1 cellular context compared by ENCODE assay signal in the genomic region with DNA sequence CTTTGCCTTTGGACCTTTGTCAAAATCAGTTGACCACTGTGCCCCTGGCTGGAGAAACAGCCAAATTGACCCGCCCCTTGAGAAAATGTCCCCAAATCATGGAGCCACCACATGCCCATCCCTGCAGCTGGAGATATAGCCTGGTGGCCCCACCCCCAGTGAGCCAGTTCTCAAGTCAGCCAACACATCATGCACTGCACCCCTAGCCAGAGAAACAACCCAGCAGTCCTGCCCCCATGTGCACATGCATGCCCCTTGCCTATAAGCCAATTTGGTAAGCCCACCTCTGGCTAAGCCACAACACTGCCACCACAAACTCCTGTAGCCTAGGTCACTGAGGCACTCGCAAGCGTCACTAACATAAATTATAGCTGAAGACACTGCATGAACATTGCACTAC.
TF ChIP-seq lines count a peak whose summit lies in the region.

No MANE protein-coding gene starts in this region.

TF ChIP-seq in SK-N-SH treated with all-trans-retinoic acid at 6 μM for 48 hours, 23 proteins besides CTCF, POLR2A, EP300 and RAD21 (continued from another document):
- TF ChIP-seq, protein P1, sequence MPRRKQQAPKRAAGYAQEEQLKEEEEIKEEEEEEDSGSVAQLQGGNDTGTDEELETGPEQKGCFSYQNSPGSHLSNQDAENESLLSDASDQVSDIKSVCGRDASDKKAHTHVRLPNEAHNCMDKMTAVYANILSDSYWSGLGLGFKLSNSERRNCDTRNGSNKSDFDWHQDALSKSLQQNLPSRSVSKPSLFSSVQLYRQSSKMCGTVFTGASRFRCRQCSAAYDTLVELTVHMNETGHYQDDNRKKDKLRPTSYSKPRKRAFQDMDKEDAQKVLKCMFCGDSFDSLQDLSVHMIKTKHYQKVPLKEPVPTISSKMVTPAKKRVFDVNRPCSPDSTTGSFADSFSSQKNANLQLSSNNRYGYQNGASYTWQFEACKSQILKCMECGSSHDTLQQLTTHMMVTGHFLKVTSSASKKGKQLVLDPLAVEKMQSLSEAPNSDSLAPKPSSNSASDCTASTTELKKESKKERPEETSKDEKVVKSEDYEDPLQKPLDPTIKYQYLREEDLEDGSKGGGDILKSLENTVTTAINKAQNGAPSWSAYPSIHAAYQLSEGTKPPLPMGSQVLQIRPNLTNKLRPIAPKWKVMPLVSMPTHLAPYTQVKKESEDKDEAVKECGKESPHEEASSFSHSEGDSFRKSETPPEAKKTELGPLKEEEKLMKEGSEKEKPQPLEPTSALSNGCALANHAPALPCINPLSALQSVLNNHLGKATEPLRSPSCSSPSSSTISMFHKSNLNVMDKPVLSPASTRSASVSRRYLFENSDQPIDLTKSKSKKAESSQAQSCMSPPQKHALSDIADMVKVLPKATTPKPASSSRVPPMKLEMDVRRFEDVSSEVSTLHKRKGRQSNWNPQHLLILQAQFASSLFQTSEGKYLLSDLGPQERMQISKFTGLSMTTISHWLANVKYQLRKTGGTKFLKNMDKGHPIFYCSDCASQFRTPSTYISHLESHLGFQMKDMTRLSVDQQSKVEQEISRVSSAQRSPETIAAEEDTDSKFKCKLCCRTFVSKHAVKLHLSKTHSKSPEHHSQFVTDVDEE (CRISPR knock-in tag; IDR thresholded peaks at IDR 0.05): no peak
- TF ChIP-seq ZC3H10 (CRISPR knock-in tag; IDR thresholded peaks at IDR 0.05) (no peak), GLIS3 (CRISPR knock-in tag; IDR thresholded peaks at IDR 0.05) (no peak), ZFP30 (CRISPR knock-in tag; IDR thresholded peaks at IDR 0.05) (no peak), ARNTL (CRISPR knock-in tag; IDR thresholded peaks at IDR 0.05; ENCODE audit: borderline replicate concordance, low read depth) (no peak)
TF ChIP-seq in SK-N-SH treated with all-trans-retinoic acid at 6 μM for 48 hours: peak in this region for 0.
